Comparison of ENCODE assay signal across 12 cellular contexts in the genomic region with DNA sequence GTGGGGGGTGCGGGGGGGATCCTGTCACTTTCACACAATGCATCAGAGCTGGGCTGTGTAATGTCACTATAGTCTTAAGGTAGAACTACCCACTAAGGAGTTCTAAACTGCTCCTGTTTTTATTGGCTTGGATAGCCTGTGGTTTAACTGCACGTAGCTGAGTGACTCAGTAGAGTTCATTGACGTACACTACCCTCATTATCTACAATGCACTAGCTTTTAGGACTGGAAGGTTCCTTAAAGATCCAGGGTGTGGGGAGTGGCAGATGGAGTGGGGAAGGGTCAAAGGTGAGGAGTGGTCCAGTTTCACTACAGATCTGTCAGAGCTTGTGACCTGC.
DNase-seq lines count a peak whose midpoint lies in the region; ATAC-seq, FAIRE-seq and TF ChIP-seq lines count a peak whose summit lies in the region.
"Had no signal": no experiment of that assay in that cellular context is flagged by ENCODE, and none has a peak within 500 bp of the region (broad histone marks: within the 10 kb centered on the region; RNA-seq: fewer than 3 reads in every experiment).

No MANE protein-coding gene starts in this region.

- no peaks in the 10 kb centered on the region for H3K27me3 ChIP-seq in endothelial cell of umbilical vein (ENCODE audit: control insufficient read depth in 2 of 2, insufficient read depth in 2 of 2, low read length in 2 of 2)

- intact Hi-C loops in endothelial cell of umbilical vein (cut with micrococcal nuclease): loop anchor here (1.0 to 5.0 kb wide), 7 partner anchors 31 to 773 kb away; partner anchors contain the start of gene TARS1

- H3K36me3 ChIP-seq in endothelial cell of umbilical vein (ENCODE audit: control insufficient read depth in 2 of 2, extremely low read depth in 1 of 2, insufficient read depth in 2 of 2, low read length in 2 of 2): no peaks in the 10 kb centered on the region

- POLR2A ChIA-PET in endothelial cell of umbilical vein (lab: Charles Lee): no interaction called here

- no TSS peak for BruUV-seq in endothelial cell of umbilical vein (replicated peaks; lab: Mats Ljungman, UMichigan)

- H3K36me3 Mint-ChIP-seq in activated CD8-positive, alpha-beta memory T cell treated with anti-CD3 and anti-CD28 coated beads, Interleukin-2, amount 10 ng/mL, durations not matched to agents 7 days and 5 days: no peaks in the 10 kb centered on the region
- H3K36me3 Mint-ChIP-seq: activated naive CD4-positive, alpha-beta T cell treated with anti-CD3 and anti-CD28 coated beads, Interleukin-2, amount 50 U/mL, for 72 hours had no signal

- H3K4me1 ChIP-seq in endothelial cell of umbilical vein (ENCODE audit: control insufficient read depth, extremely low read depth, insufficient read depth, low read length): peaks cover 17% of the 10 kb centered on the region

- H3K4me3 ChIP-seq in endothelial cell of umbilical vein (replicated peaks in 1 of 3; ENCODE audit: insufficient read depth in 1 of 3, low read depth in 1 of 3, low read length in 3 of 3): no peak overlapping the region
- H3K4me3 ChIP-seq: lung, skin epidermis had no signal

- H3K9ac ChIP-seq in endothelial cell of umbilical vein (replicated peaks; ENCODE audit: extremely low read depth, insufficient read depth, low read length): peak overlapping the region; percentile 45

- H3K27me3 Mint-ChIP-seq in activated CD8-positive, alpha-beta memory T cell treated with anti-CD3 and anti-CD28 coated beads, Interleukin-2, amount 10 ng/mL, durations not matched to agents 7 days and 5 days: no peaks in the 10 kb centered on the region

- no peaks in the 10 kb centered on the region for H3K79me2 ChIP-seq in endothelial cell of umbilical vein (ENCODE audit: control insufficient read depth, insufficient read depth, low read length)

- ATAC-seq in activated CD8-positive, alpha-beta memory T cell treated with anti-CD3 and anti-CD28 coated beads, Interleukin-2, amount 10 ng/mL, durations not matched to agents 7 days and 5 days: no peak
- ATAC-seq in HG03457 (IDR thresholded peaks at IDR 0.05; ENCODE audit: unreplicated experiment): no peak
- ATAC-seq: activated naive CD4-positive, alpha-beta T cell treated with anti-CD3 and anti-CD28 coated beads, Interleukin-2, amount 50 U/mL, for 72 hours had no signal

- H3K4me2 ChIP-seq in endothelial cell of umbilical vein (ENCODE audit: insufficient read depth, low read length): peak overlapping the region; percentile 9

- no peaks in the 10 kb centered on the region for H3K4me1 Mint-ChIP-seq in activated CD8-positive, alpha-beta memory T cell treated with anti-CD3 and anti-CD28 coated beads, Interleukin-2, amount 10 ng/mL, durations not matched to agents 7 days and 5 days

- peak overlapping the region; percentile 12 for H2AFZ ChIP-seq in endothelial cell of umbilical vein (ENCODE audit: low read depth, low read length)

- H3K27ac ChIP-seq in endothelial cell of umbilical vein (ENCODE audit: insufficient read depth, low read depth, low read length): peak overlapping the region; percentile 69

- no peaks in the 10 kb centered on the region for H3K9me3 ChIP-seq in endothelial cell of umbilical vein (replicated peaks; ENCODE audit: control insufficient read depth, insufficient read depth, low read length)

- no peak overlapping the region for H3K27ac Mint-ChIP-seq in activated CD8-positive, alpha-beta memory T cell treated with anti-CD3 and anti-CD28 coated beads, Interleukin-2, amount 10 ng/mL, durations not matched to agents 7 days and 5 days
- H3K27ac Mint-ChIP-seq: activated naive CD4-positive, alpha-beta T cell treated with anti-CD3 and anti-CD28 coated beads, Interleukin-2, amount 50 U/mL, for 72 hours had no signal

- no peaks in the 10 kb centered on the region for H3K9me1 ChIP-seq in endothelial cell of umbilical vein (replicated peaks; ENCODE audit: control insufficient read depth, extremely low read depth, insufficient read depth, low read length)

- TF ChIP-seq CTCF in endothelial cell of umbilical vein (IDR thresholded peaks at IDR 0.05; ENCODE audit: extremely low read depth in 1 of 2, insufficient read depth in 1 of 2, low read depth in 1 of 2, low read length in 2 of 2): no peak

- H4K20me1 ChIP-seq in endothelial cell of umbilical vein (replicated peaks; ENCODE audit: control insufficient read depth, extremely low read depth, insufficient read depth, low read length): no peaks in the 10 kb centered on the region

- no peak for FAIRE-seq in endothelial cell of umbilical vein (lab: Jason Lieb, UNC)
- FAIRE-seq in GM12891 (lab: Jason Lieb, UNC): no peak

- DNase-seq in ELR (ENCODE audit: low read depth) (peak; percentile 83), NOMO-1 treated with DMSO at 0.1 percent for 48 hours (lab: John Stamatoyannopoulos, UW; ENCODE audit: unreplicated experiment) (peak; percentile 95), endothelial cell of umbilical vein (ENCODE audit: low read depth, low spot score) (no peak), pulmonary artery endothelial cell (ENCODE audit: low read depth, low spot score) (peak; percentile 27), GM12891 (ENCODE audit: insufficient read length, low spot score) (no peak)
- no peak for DNase-seq in activated CD8-positive, alpha-beta memory T cell treated with anti-CD3 and anti-CD28 coated beads, Interleukin-2, amount 10 ng/mL, durations not matched to agents 7 days and 5 days
- DNase-seq in activated CD8-positive, alpha-beta memory T cell treated with anti-CD3 and anti-CD28 coated beads, Interleukin-2, amount 50 U/mL, for 4 hours: no peak
- DNase-seq: NCI-H1105 treated with DMSO at 0.1 percent for 48 hours had no signal

- CTCF ChIA-PET in endothelial cell of umbilical vein (lab: Charles Lee): interaction anchor here (0.6 to 1.8 kb wide), 4 partner anchors 9 to 71 kb away, joined by 3 to 5 read pairs (median 4); no protein-coding TSS in a partner anchor
- CTCF ChIA-PET in activated CD8-positive, alpha-beta memory T cell treated with anti-CD3 and anti-CD28 coated beads, Interleukin-2, amount 10 ng/mL, durations not matched to agents 7 days and 5 days (lab: Charles Lee): no interaction called here

- no peak for TF ChIP-seq POLR2A in endothelial cell of umbilical vein (IDR thresholded peaks at IDR 0.05; ENCODE audit: low read depth, low read length)
- TF ChIP-seq POLR2A in GM12891 (IDR thresholded peaks at IDR 0.05; ENCODE audit: low read depth, low read length): no peak

- peaks cover 3% of the 10 kb centered on the region for H3K9me3 Mint-ChIP-seq in activated CD8-positive, alpha-beta memory T cell treated with anti-CD3 and anti-CD28 coated beads, Interleukin-2, amount 10 ng/mL, durations not matched to agents 7 days and 5 days (ENCODE audit: low read depth)

- dilution Hi-C loops in endothelial cell of umbilical vein (cut with MboI; ENCODE audit: extremely low pct_ligation_motif_present, low sequenced_read_pairs): no loop called here

- no peak overlapping the region for H3K4me3 Mint-ChIP-seq in activated CD8-positive, alpha-beta memory T cell treated with anti-CD3 and anti-CD28 coated beads, Interleukin-2, amount 10 ng/mL, durations not matched to agents 7 days and 5 days

TF ChIP-seq in endothelial cell of umbilical vein, 7 proteins besides CTCF, POLR2A, EP300 and RAD21:
- peak; percentile 34 for TF ChIP-seq GATA2 (IDR thresholded peaks at IDR 0.05; ENCODE audit: insufficient read depth, insufficient read length, low read depth, low read length)
- no peak for TF ChIP-seq POLR2AphosphoS5 (IDR thresholded peaks at IDR 0.05; ENCODE audit: insufficient read depth, low read depth, low read length)
- no peak for TF ChIP-seq MYC (IDR thresholded peaks at IDR 0.05; ENCODE audit: low read depth, low read length)
- TF ChIP-seq, protein P1, sequence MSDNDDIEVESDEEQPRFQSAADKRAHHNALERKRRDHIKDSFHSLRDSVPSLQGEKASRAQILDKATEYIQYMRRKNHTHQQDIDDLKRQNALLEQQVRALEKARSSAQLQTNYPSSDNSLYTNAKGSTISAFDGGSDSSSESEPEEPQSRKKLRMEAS (IDR thresholded peaks at IDR 0.05; ENCODE audit: insufficient read depth, insufficient read length): no peak
- no peak for TF ChIP-seq EZH2 (IDR thresholded peaks at IDR 0.05; ENCODE audit: borderline replicate concordance, low read depth, low read length, severe bottlenecking)
- TF ChIP-seq JUN (IDR thresholded peaks at IDR 0.05; ENCODE audit: borderline replicate concordance, insufficient read depth, insufficient read length, low read depth): peak; percentile 61
- peak; percentile 48 for TF ChIP-seq FOS (IDR thresholded peaks at IDR 0.05; ENCODE audit: borderline replicate concordance, insufficient read depth, low read length)

TF ChIP-seq in GM12891, 5 proteins besides CTCF, POLR2A, EP300 and RAD21:
- TF ChIP-seq POLR2AphosphoS5 (IDR thresholded peaks at IDR 0.05; ENCODE audit: low read depth, low read length) (no peak), TAF1 (IDR thresholded peaks at IDR 0.05; ENCODE audit: low read depth, low read length) (no peak), SPI1 (IDR thresholded peaks at IDR 0.05; ENCODE audit: low read depth, low read length) (no peak), POU2F2 (IDR thresholded peaks at IDR 0.05; ENCODE audit: low read depth, low read length) (no peak), PAX5 (IDR thresholded peaks at IDR 0.05; ENCODE audit: insufficient read depth, low read length, severe bottlenecking) (no peak)

Comparison
In these comparisons a context has a peak if more than half of its experiments do, and no peak if none do; other contexts are left out.
1. DNase-seq: peak in ELR (single experiment), NOMO-1 treated with DMSO at 0.1 percent for 48 hours (single experiment) and pulmonary artery endothelial cell (single experiment); none in endothelial cell of umbilical vein (single experiment), GM12891 (single experiment), activated CD8-positive, alpha-beta memory T cell treated with anti-CD3 and anti-CD28 coated beads, Interleukin-2, amount 10 ng/mL, durations not matched to agents 7 days and 5 days (single experiment) and activated CD8-positive, alpha-beta memory T cell treated with anti-CD3 and anti-CD28 coated beads, Interleukin-2, amount 50 U/mL, for 4 hours (single experiment).